ENCODE assay signal across 27 cellular contexts in genomic region chr19:10205636-10206035, GRCh38.
"Had no signal": no experiment of that assay in that cellular context is flagged by ENCODE, and none has a peak within 500 bp of the region (broad histone marks: within the 10 kb centered on the region; RNA-seq: fewer than 3 reads in every experiment).

No MANE protein-coding gene starts in this region.

- H3K4me3 ChIP-seq: cardiac muscle cell, heart left ventricle, neural progenitor cell, psoas muscle, right atrium auricular region, thoracic aorta, upper lobe of left lung had no signal

- H3K27me3 ChIP-seq: cardiac muscle cell, foreskin keratinocyte, heart left ventricle, neural progenitor cell, right atrium auricular region, upper lobe of left lung had no signal

- H3K36me3 Mint-ChIP-seq: natural killer cell, neural progenitor cell had no signal

- H3K9me3 ChIP-seq: psoas muscle, thoracic aorta, upper lobe of left lung had no signal

- H3K27ac Mint-ChIP-seq: activated CD4-positive, alpha-beta memory T cell treated with anti-CD3 and anti-CD28 coated beads, Interleukin-2, amount 10 ng/mL, durations not matched to agents 7 days and 5 days; activated CD4-positive, alpha-beta T cell treated with anti-CD3 and anti-CD28 coated beads, Interleukin-2, amount 10 ng/mL, durations not matched to agents 7 days and 5 days; activated naive CD8-positive, alpha-beta T cell treated with anti-CD3 and anti-CD28 coated beads, Interleukin-2, amount 50 U/mL, for 24 hours; activated T-cell treated with anti-CD3 and anti-CD28 coated beads, Interleukin-2, amount 50 U/mL, for 24 hours; memory B cell; natural killer cell; neural progenitor cell had no signal

- H3K4me3 Mint-ChIP-seq: activated CD4-positive, alpha-beta memory T cell treated with anti-CD3 and anti-CD28 coated beads, Interleukin-2, amount 10 ng/mL, durations not matched to agents 7 days and 5 days; activated CD4-positive, alpha-beta T cell treated with anti-CD3 and anti-CD28 coated beads, Interleukin-2, amount 10 ng/mL, durations not matched to agents 7 days and 5 days; activated naive CD8-positive, alpha-beta T cell treated with anti-CD3 and anti-CD28 coated beads, Interleukin-2, amount 50 U/mL, for 24 hours; activated T-cell treated with anti-CD3 and anti-CD28 coated beads, Interleukin-2, amount 50 U/mL, for 24 hours; immature natural killer cell; memory B cell; natural killer cell; neural progenitor cell had no signal

- H3K36me3 ChIP-seq: cardiac muscle cell, heart left ventricle, neural progenitor cell, right atrium auricular region, thoracic aorta, upper lobe of left lung had no signal

- H3K27ac ChIP-seq: cardiac muscle cell, foreskin keratinocyte, heart left ventricle, neural progenitor cell, parathyroid adenoma, psoas muscle, right atrium auricular region, thoracic aorta had no signal

- H3K9me3 Mint-ChIP-seq: activated naive CD8-positive, alpha-beta T cell treated with anti-CD3 and anti-CD28 coated beads, Interleukin-2, amount 50 U/mL, for 24 hours; immature natural killer cell; memory B cell; natural killer cell; neural progenitor cell had no signal

- ATAC-seq: foreskin keratinocyte, natural killer cell, psoas muscle had no signal

- H3K4me1 ChIP-seq: neural progenitor cell, parathyroid adenoma, psoas muscle, right atrium auricular region had no signal

- H3K4me1 Mint-ChIP-seq: activated CD4-positive, alpha-beta memory T cell treated with anti-CD3 and anti-CD28 coated beads, Interleukin-2, amount 10 ng/mL, durations not matched to agents 7 days and 5 days; activated CD4-positive, alpha-beta T cell treated with anti-CD3 and anti-CD28 coated beads, Interleukin-2, amount 10 ng/mL, durations not matched to agents 7 days and 5 days; activated naive CD8-positive, alpha-beta T cell treated with anti-CD3 and anti-CD28 coated beads, Interleukin-2, amount 50 U/mL, for 24 hours; immature natural killer cell; natural killer cell; neural progenitor cell had no signal

- H3K27me3 Mint-ChIP-seq: activated CD4-positive, alpha-beta memory T cell treated with anti-CD3 and anti-CD28 coated beads, Interleukin-2, amount 10 ng/mL, durations not matched to agents 7 days and 5 days; activated CD4-positive, alpha-beta T cell treated with anti-CD3 and anti-CD28 coated beads, Interleukin-2, amount 10 ng/mL, durations not matched to agents 7 days and 5 days; activated naive CD8-positive, alpha-beta T cell treated with anti-CD3 and anti-CD28 coated beads, Interleukin-2, amount 50 U/mL, for 24 hours; activated T-cell treated with anti-CD3 and anti-CD28 coated beads, Interleukin-2, amount 50 U/mL, for 24 hours; memory B cell had no signal

- DNase-seq: activated CD4-positive, alpha-beta memory T cell treated with anti-CD3 and anti-CD28 coated beads, Interleukin-2, amount 10 ng/mL, durations not matched to agents 7 days and 5 days; activated CD4-positive, alpha-beta T cell treated with anti-CD3 and anti-CD28 coated beads, Interleukin-2, amount 10 ng/mL, durations not matched to agents 7 days and 5 days; activated CD4-positive, CD25-positive, alpha-beta regulatory T cell treated with anti-CD3 and anti-CD28 coated beads, Interleukin-2, amount 50 U/mL, for 72 hours; activated CD8-positive, alpha-beta memory T cell treated with anti-CD3 and anti-CD28 coated beads, Interleukin-2, amount 50 U/mL, for 48 hours; activated gamma-delta T cell treated with Interleukin-2 at 50 U/mL for 16 hours; activated naive CD4-positive, alpha-beta T cell treated with anti-CD3 and anti-CD28 coated beads, Interleukin-2, amount 50 U/mL, for 16 hours; activated naive CD8-positive, alpha-beta T cell treated with anti-CD3 and anti-CD28 coated beads, Interleukin-2, amount 50 U/mL, for 24 hours; activated T-cell treated with anti-CD3 and anti-CD28 coated beads, Interleukin-2, amount 50 U/mL, for 24 hours; cortex of kidney; foreskin keratinocyte; heart left ventricle; hypothalamus; immature natural killer cell; kidney; natural killer cell; occipital lobe; psoas muscle; stimulated activated CD4-positive, alpha-beta T cell treated with anti-CD3 and anti-CD28 coated beads, Interleukin-2, amount 100 ng/mL, for 48 hours; stimulated activated naive CD4-positive, alpha-beta T cell treated with Interleukin-2 at 50 U/mL for 16 hours; T-helper 2 cell had no signal
